Comparison of ENCODE assay signal across 16 cellular contexts in genomic region chr15:55110446-55110845, GRCh38.
A peak's percentile ranks its signal among the peaks of the same experiment; 100 is the strongest.
DNase-seq lines count a peak whose midpoint lies in the region; ATAC-seq, FAIRE-seq and TF ChIP-seq lines count a peak whose summit lies in the region.
"Had no signal": no experiment of that assay in that cellular context is flagged by ENCODE, and none has a peak within 500 bp of the region (broad histone marks: within the 10 kb centered on the region; RNA-seq: fewer than 3 reads in every experiment).

No MANE protein-coding gene starts in this region.

- no peak overlapping the region for H3K27ac ChIP-seq in A549
- no peak overlapping the region for H3K27ac ChIP-seq in GM23338 (ENCODE audit: low read depth)
- H3K27ac ChIP-seq in CD8-positive, alpha-beta memory T cell (ENCODE audit: low read depth, low read length), result no peak overlapping the region

- TF ChIP-seq EP300 in A549 (IDR thresholded peaks at IDR 0.05), result no peak

- peaks cover 12% of the 10 kb centered on the region for H3K4me1 Mint-ChIP-seq in GM23338
- no peaks in the 10 kb centered on the region for H3K4me1 Mint-ChIP-seq in CD8-positive, alpha-beta memory T cell
- H3K4me1 Mint-ChIP-seq: CD4-positive, CD25-positive, alpha-beta regulatory T cell had no signal

- H3K9me3 ChIP-seq in A549 (no peaks in the 10 kb centered on the region), MG63 (no peaks in the 10 kb centered on the region)
- H3K9me3 ChIP-seq in CD8-positive, alpha-beta memory T cell (ENCODE audit: low read length), result no peaks in the 10 kb centered on the region

- FAIRE-seq in A549 (lab: Jason Lieb, UNC), result peak; percentile 23
- FAIRE-seq: D721Med, H54, RCC 7860 had no signal

- H3K4me3 ChIP-seq in A549 (no peak overlapping the region), GM23338 (no peak overlapping the region), MG63 (no peak overlapping the region)
- H3K4me3 ChIP-seq in CD8-positive, alpha-beta memory T cell (ENCODE audit: low read length), result no peak overlapping the region

- H3K27me3 ChIP-seq in GM23338 (ENCODE audit: insufficient read depth) (no peaks in the 10 kb centered on the region), MG63 (no peaks in the 10 kb centered on the region)
- H3K27me3 ChIP-seq in CD8-positive, alpha-beta memory T cell (ENCODE audit: insufficient read depth, low read length, poor library complexity, severe bottlenecking), result no peaks in the 10 kb centered on the region

- TF ChIP-seq RAD21 in A549 (conservative IDR thresholded peaks at IDR 0.05 in 1 of 2, IDR thresholded peaks at IDR 0.05 in 1 of 2), result no peak

- H3K4me1 ChIP-seq in A549 (no peaks in the 10 kb centered on the region), GM23338 (ENCODE audit: insufficient read depth) (no peaks in the 10 kb centered on the region)
- no peaks in the 10 kb centered on the region for H3K4me1 ChIP-seq in CD8-positive, alpha-beta memory T cell (ENCODE audit: insufficient read depth, low read length)

- no peak for TF ChIP-seq CTCF in A549 (IDR thresholded peaks at IDR 0.05)
- no peak for TF ChIP-seq CTCF in GM23338 (conservative IDR thresholded peaks at IDR 0.05; ENCODE audit: low read depth in 2 of 2)

- no peaks in the 10 kb centered on the region for H3F3A ChIP-seq in GM23338 (replicated peaks; ENCODE audit: low read depth)

- H3K27ac Mint-ChIP-seq in GM23338, result no peak overlapping the region
- no peak overlapping the region for H3K27ac Mint-ChIP-seq in CD8-positive, alpha-beta memory T cell
- H3K27ac Mint-ChIP-seq: CD4-positive, CD25-positive, alpha-beta regulatory T cell had no signal

- no peak for TF ChIP-seq POLR2A in A549 (IDR thresholded peaks at IDR 0.05; ENCODE audit: low read length)

- WGBS in A549 (ENCODE audit: missing lambda C conversion rate), result 28% methylated on average over 3 of the region's 3 CpGs

- H3K4me3 Mint-ChIP-seq in GM23338, result no peak overlapping the region
- no peak overlapping the region for H3K4me3 Mint-ChIP-seq in CD8-positive, alpha-beta memory T cell
- H3K4me3 Mint-ChIP-seq: CD4-positive, CD25-positive, alpha-beta regulatory T cell had no signal

- no peak overlapping the region for H2AFZ ChIP-seq in GM23338

- CTCF ChIA-PET in A549 (lab: Yijun Ruan, JAX) (interaction anchor here (2.1 kb wide), 1 partner anchor 8 kb away, joined by 8 read pairs; no protein-coding TSS in a partner anchor), HEK293T (lab: Yijun Ruan, JAX) (no interaction called here)
- CTCF ChIA-PET in CD8-positive, alpha-beta memory T cell (lab: Charles Lee), result no interaction called here

- POLR2A ChIA-PET in A549 (lab: Yijun Ruan, JAX) (no interaction called here), HEK293T (lab: Yijun Ruan, JAX) (no interaction called here)
- POLR2A ChIA-PET in CD8-positive, alpha-beta memory T cell (lab: Charles Lee), result no interaction called here

- no peaks in the 10 kb centered on the region for H3K79me2 ChIP-seq in GM23338 (replicated peaks; ENCODE audit: insufficient read depth)

- H4K20me1 ChIP-seq in GM23338 (replicated peaks; ENCODE audit: insufficient read depth), result no peaks in the 10 kb centered on the region

- no peaks in the 10 kb centered on the region for H3K27me3 Mint-ChIP-seq in GM23338 (ENCODE audit: insufficient read depth, low read depth, poor library complexity)
- peaks cover 3 to 18% of the 10 kb centered on the region in 2 donors for H3K27me3 Mint-ChIP-seq in CD8-positive, alpha-beta memory T cell

- H3K4me2 ChIP-seq in A549 (no peak overlapping the region), GM23338 (no peak overlapping the region)

- peaks cover 52% of the 10 kb centered on the region for H3K9me3 Mint-ChIP-seq in GM23338
- peaks cover 0 to 3% (median 1%) of the 10 kb centered on the region in 5 donors for H3K9me3 Mint-ChIP-seq in CD8-positive, alpha-beta memory T cell

- DNase-seq in A549 (ENCODE audit: low read depth in 1 of 2, low spot score in 1 of 2), result no peak
- peak; percentile 3 for DNase-seq in GM23338 (ENCODE audit: low spot score)
- DNase-seq in RPMI8226, result peak; percentile 19
- DNase-seq in iPS-NIHi7 (ENCODE audit: extremely low spot score), result peak; percentile 39
- DNase-seq in MG63, result no peak
- DNase-seq in CD8-positive, alpha-beta memory T cell, result no peak
- DNase-seq in HEK293T (ENCODE audit: extremely low spot score), result no peak
- DNase-seq: CD4-positive, CD25-positive, alpha-beta regulatory T cell; Kasumi-1; NCI-H1436; NCI-H2081; NCI-H345; SHP77 treated with DMSO at 0.1 percent for 48 hours had no signal

- ATAC-seq in A549 (peak; percentile 44 to 59; a peak in 2 of 6 replicates), GM23338 (peak; percentile 83)

- no peaks in the 10 kb centered on the region for H3K9me2 ChIP-seq in GM23338 (ENCODE audit: insufficient read depth)

- peaks cover 6% of the 10 kb centered on the region; the same call in 1 of the 3 replicates for H3K36me3 Mint-ChIP-seq in GM23338 (ENCODE audit: low read depth)
- no peaks in the 10 kb centered on the region for H3K36me3 Mint-ChIP-seq in CD8-positive, alpha-beta memory T cell
- H3K36me3 Mint-ChIP-seq: CD4-positive, CD25-positive, alpha-beta regulatory T cell had no signal

- no peaks in the 10 kb centered on the region; the same call in 1 of the 2 replicates for H3K36me3 ChIP-seq in GM23338 (ENCODE audit: insufficient read depth)
- H3K36me3 ChIP-seq in MG63, result no peaks in the 10 kb centered on the region
- no peaks in the 10 kb centered on the region for H3K36me3 ChIP-seq in CD8-positive, alpha-beta memory T cell (ENCODE audit: insufficient read depth, low read length)

TF ChIP-seq in A549, 52 proteins besides CTCF, POLR2A, EP300 and RAD21 (continues in another document):
- TF ChIP-seq E2F6 (IDR thresholded peaks at IDR 0.05; ENCODE audit: borderline replicate concordance, low read depth) (no peak), MYC (IDR thresholded peaks at IDR 0.05; ENCODE audit: borderline replicate concordance, low read length) (no peak)

TF ChIP-seq in GM23338, 12 proteins besides CTCF, POLR2A, EP300 and RAD21 (continues in another document):
- no peak for TF ChIP-seq EZH2 (IDR thresholded peaks at IDR 0.05; ENCODE audit: low read depth, unreplicated experiment)
- no peak for TF ChIP-seq REST (IDR thresholded peaks at IDR 0.05; ENCODE audit: unreplicated experiment)

TF ChIP-seq in HEK293T, 16 proteins besides CTCF, POLR2A, EP300 and RAD21:
- TF ChIP-seq NFRKB (IDR thresholded peaks at IDR 0.05) (no peak), FOXK2 (IDR thresholded peaks at IDR 0.05) (no peak), SP1 (IDR thresholded peaks at IDR 0.05) (no peak), FOXM1 (IDR thresholded peaks at IDR 0.05; ENCODE audit: borderline replicate concordance) (no peak), TARDBP (IDR thresholded peaks at IDR 0.05) (no peak), CTBP1 (IDR thresholded peaks at IDR 0.05; ENCODE audit: borderline replicate concordance) (no peak), ZNF384 (IDR thresholded peaks at IDR 0.05) (no peak), L3MBTL2 (conservative IDR thresholded peaks at IDR 0.05) (no peak), ARNT (IDR thresholded peaks at IDR 0.05) (no peak), BHLHE40 (IDR thresholded peaks at IDR 0.05; ENCODE audit: borderline replicate concordance) (no peak), HDGF (IDR thresholded peaks at IDR 0.05; ENCODE audit: borderline replicate concordance) (no peak), ELF4 (IDR thresholded peaks at IDR 0.05) (no peak), PKNOX1 (IDR thresholded peaks at IDR 0.05) (no peak), LEF1 (IDR thresholded peaks at IDR 0.05; ENCODE audit: borderline replicate concordance) (no peak), SUZ12 (IDR thresholded peaks at IDR 0.05) (no peak)
TF ChIP-seq in HEK293T: peak in this region for 0.

Comparison
In these comparisons a context has a peak if more than half of its experiments do, and no peak if none do; other contexts are left out.
1. DNase-seq: peak in GM23338 (single experiment), RPMI8226 (single experiment) and iPS-NIHi7 (single experiment); none in A549 (0 of 2), MG63 (single experiment), CD8-positive, alpha-beta memory T cell (0 of 5) and HEK293T (single experiment).